ENCODE assay signal across 17 cellular contexts in genomic region chr4:123468479-123469031, GRCh38.
DNase-seq lines count a peak whose midpoint lies in the region; ATAC-seq and TF ChIP-seq lines count a peak whose summit lies in the region.
"Had no signal": no experiment of that assay in that cellular context is flagged by ENCODE, and none has a peak within 500 bp of the region (broad histone marks: within the 10 kb centered on the region; RNA-seq: fewer than 3 reads in every experiment).

No MANE protein-coding gene starts in this region.

- no peaks in the 10 kb centered on the region for H3K9me2 ChIP-seq in PC-3 (replicated peaks; ENCODE audit: low read length)

- ATAC-seq in PC-3, result no peak
- ATAC-seq in T-cell (replicated peaks in 1 of 4), result no peak
- ATAC-seq in Right ventricle myocardium superior (ENCODE audit: poor library complexity), result no peak
- ATAC-seq: A549, HepG2 had no signal

- H3F3A ChIP-seq in PC-3 (ENCODE audit: low read length, unreplicated experiment), result no peaks in the 10 kb centered on the region

- no peak overlapping the region for H3K4me2 ChIP-seq in PC-3 (ENCODE audit: low read length)
- H3K4me2 ChIP-seq: A549 had no signal

- no peaks in the 10 kb centered on the region for H3K36me3 ChIP-seq in PC-3 (ENCODE audit: low read depth, low read length)
- H3K36me3 ChIP-seq: HAP-1 had no signal

- H3K27ac ChIP-seq in PC-3 (ENCODE audit: low read length), result no peak overlapping the region
- H3K27ac ChIP-seq: 22Rv1, A549, C4-2B had no signal

- H4K20me1 ChIP-seq in PC-3 (ENCODE audit: low read length), result no peaks in the 10 kb centered on the region

- H3K4me3 Mint-ChIP-seq in T-cell, result no peak overlapping the region
- H3K4me3 Mint-ChIP-seq: CD4-positive, alpha-beta T cell; IgD-negative memory B cell had no signal

- H3K79me2 ChIP-seq in PC-3 (ENCODE audit: low read length), result no peaks in the 10 kb centered on the region

- no peaks in the 10 kb centered on the region for H3K36me3 Mint-ChIP-seq in T-cell
- H3K36me3 Mint-ChIP-seq: IgD-negative memory B cell had no signal

- BruUV-seq in PC-3 (replicated peaks; lab: Mats Ljungman, UMichigan), result no TSS peak

- TF ChIP-seq CTCF in PC-3 (conservative IDR thresholded peaks at IDR 0.05; ENCODE audit: low read depth, low read length), result no peak

- no peaks in the 10 kb centered on the region for H3K27me3 ChIP-seq in PC-3 (ENCODE audit: low read length)

- peak; percentile 15 for DNase-seq in NCI-H1436 (lab: John Stamatoyannopoulos, UW)
- DNase-seq in NCI-H1436 treated with DMSO at 0.1 percent for 48 hours (lab: John Stamatoyannopoulos, UW), result no peak
- DNase-seq in NCI-H2029 treated with DMSO at 0.1 percent for 48 hours (lab: John Stamatoyannopoulos, UW), result peak; percentile 8
- peak; percentile 23 for DNase-seq in PC-3
- DNase-seq in T-cell, result no peak
- no peak for DNase-seq in Right ventricle myocardium superior
- DNase-seq in mucosa of gallbladder (ENCODE audit: low spot score), result no peak
- no peak for DNase-seq in KG1 (lab: John Stamatoyannopoulos, UW)
- DNase-seq: AML-193; Caco-2; CD4-positive, alpha-beta T cell had no signal

- no peak overlapping the region for H3K4me3 ChIP-seq in PC-3 (ENCODE audit: low read length)
- H3K4me3 ChIP-seq: A549, HAP-1 had no signal

- no peak overlapping the region for H3K27ac Mint-ChIP-seq in T-cell
- H3K27ac Mint-ChIP-seq: CD4-positive, alpha-beta T cell had no signal

- H3K9me3 ChIP-seq in PC-3 (ENCODE audit: low read length), result no peaks in the 10 kb centered on the region
- H3K9me3 ChIP-seq: A549, Caco-2, HAP-1 had no signal

- intact Hi-C loops in PC-3 (cut with micrococcal nuclease), result no loop called here
- intact Hi-C loops in Right ventricle myocardium superior (cut with DNase I), result no loop called here

- CTCF ChIA-PET in PC-3 (lab: Charles Lee) (no interaction called here), T-cell (lab: Charles Lee) (no interaction called here)

- no peak overlapping the region for H2AFZ ChIP-seq in PC-3 (ENCODE audit: low read length)

- no peaks in the 10 kb centered on the region for H3K4me1 Mint-ChIP-seq in T-cell

- POLR2A ChIA-PET in PC-3 (lab: Charles Lee; ENCODE audit: unreplicated experiment) (no interaction called here), T-cell (lab: Charles Lee) (no interaction called here)

- peaks cover 11% of the 10 kb centered on the region; the same call in 1 of the 2 replicates for H3K4me1 ChIP-seq in PC-3 (ENCODE audit: insufficient read depth, low read length)
- H3K4me1 ChIP-seq: A549 had no signal

- H3K9me3 Mint-ChIP-seq in T-cell, result no peaks in the 10 kb centered on the region
- H3K9me3 Mint-ChIP-seq: CD4-positive, alpha-beta T cell had no signal

- H3K27me3 Mint-ChIP-seq in T-cell, result peaks cover 0 to 2% of the 10 kb centered on the region in 2 donors
- H3K27me3 Mint-ChIP-seq: CD4-positive, alpha-beta T cell had no signal

- H3K9ac ChIP-seq in PC-3 (ENCODE audit: low read length), result no peak overlapping the region

Comparison
In these comparisons a context has a peak if more than half of its experiments do, and no peak if none do; other contexts are left out.
1. DNase-seq: peak in NCI-H1436 (single experiment), NCI-H2029 treated with DMSO at 0.1 percent for 48 hours (single experiment) and PC-3 (single experiment); none in NCI-H1436 treated with DMSO at 0.1 percent for 48 hours (single experiment), T-cell (0 of 34), Right ventricle myocardium superior (single experiment), mucosa of gallbladder (single experiment) and KG1 (single experiment).